Comparison of ENCODE assay signal across 12 cellular contexts in the genomic region with DNA sequence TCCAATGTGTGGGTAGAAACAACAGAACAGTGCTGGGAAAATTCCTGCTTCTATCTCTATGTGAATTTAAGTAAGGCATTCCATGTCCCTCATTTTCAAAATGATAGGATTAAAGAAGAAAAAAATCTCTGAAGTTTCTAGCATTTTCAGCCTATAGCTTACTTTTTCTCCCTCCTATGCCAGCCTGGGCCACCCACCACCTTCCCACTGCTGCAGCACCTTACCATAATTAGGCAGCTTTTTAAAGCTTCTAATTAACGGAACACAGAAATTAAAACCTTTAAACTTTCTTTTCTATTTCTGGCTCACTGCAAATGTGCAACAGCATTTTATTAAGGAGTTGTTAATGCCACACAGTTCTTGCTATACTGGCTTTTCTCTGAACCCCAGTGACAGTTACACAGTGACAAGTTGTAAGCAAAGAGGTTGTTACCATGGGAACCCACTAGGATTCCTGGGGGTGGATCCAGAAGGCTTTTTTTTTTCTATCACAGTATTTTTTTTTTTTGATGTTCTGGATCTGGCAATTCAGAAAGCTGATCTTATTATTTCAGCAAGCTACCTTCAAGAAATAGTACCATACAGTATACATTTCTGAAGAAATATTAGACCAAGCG. TPM values are rescaled to one million over a fixed set of nuclear protein-coding genes. Genes with fewer than 3 reads are reported as not detected.
DNase-seq lines count a peak whose midpoint lies in the region; ATAC-seq and TF ChIP-seq lines count a peak whose summit lies in the region.
"Had no signal": no experiment of that assay in that cellular context is flagged by ENCODE, and none has a peak within 500 bp of the region (broad histone marks: within the 10 kb centered on the region; RNA-seq: fewer than 3 reads in every experiment).

No MANE protein-coding gene starts in this region.

- peak overlapping the region; percentile 35 for H3K27ac Mint-ChIP-seq in activated naive CD4-positive, alpha-beta T cell treated with anti-CD3 and anti-CD28 coated beads, Interleukin-2, amount 50 U/mL, for 24 hours
- no peak overlapping the region for H3K27ac Mint-ChIP-seq in activated naive CD4-positive, alpha-beta T cell treated with anti-CD3 and anti-CD28 coated beads for 36 hours

- peaks cover 47% of the 10 kb centered on the region for H3K4me1 Mint-ChIP-seq in activated naive CD4-positive, alpha-beta T cell treated with anti-CD3 and anti-CD28 coated beads, Interleukin-2, amount 50 U/mL, for 24 hours
- peaks cover 49% of the 10 kb centered on the region for H3K4me1 Mint-ChIP-seq in activated naive CD4-positive, alpha-beta T cell treated with anti-CD3 and anti-CD28 coated beads for 36 hours (ENCODE audit: low read depth)

- no peaks in the 10 kb centered on the region for H3K9me3 Mint-ChIP-seq in activated naive CD4-positive, alpha-beta T cell treated with anti-CD3 and anti-CD28 coated beads, Interleukin-2, amount 50 U/mL, for 24 hours
- no peaks in the 10 kb centered on the region for H3K9me3 Mint-ChIP-seq in activated naive CD4-positive, alpha-beta T cell treated with anti-CD3 and anti-CD28 coated beads for 36 hours

- ATAC-seq in lower lobe of right lung, result peak; percentile 49 to 56
- no peak for ATAC-seq in HG02588 (IDR thresholded peaks at IDR 0.05; ENCODE audit: unreplicated experiment)

- H3K36me3 Mint-ChIP-seq in activated naive CD4-positive, alpha-beta T cell treated with anti-CD3 and anti-CD28 coated beads, Interleukin-2, amount 50 U/mL, for 24 hours, result peaks cover 3% of the 10 kb centered on the region
- peaks cover 8% of the 10 kb centered on the region for H3K36me3 Mint-ChIP-seq in activated naive CD4-positive, alpha-beta T cell treated with anti-CD3 and anti-CD28 coated beads for 36 hours (ENCODE audit: low read depth)

- no peak overlapping the region for H3K27ac ChIP-seq in lower lobe of right lung
- H3K27ac ChIP-seq: WERI-Rb-1 had no signal

- peaks cover 55% of the 10 kb centered on the region for H3K4me1 ChIP-seq in lower lobe of right lung

- H3K27me3 ChIP-seq in lower lobe of right lung (ENCODE audit: low read depth), result no peaks in the 10 kb centered on the region

- H3K9me3 ChIP-seq in lower lobe of right lung, result no peaks in the 10 kb centered on the region

- DNase-seq in activated naive CD4-positive, alpha-beta T cell treated with anti-CD3 and anti-CD28 coated beads for 36 hours, result no peak
- DNase-seq in amniotic epithelial cell (ENCODE audit: low read depth) (peak; percentile 42), lower lobe of right lung (no peak), superior temporal gyrus (ENCODE audit: extremely low spot score) (peak; percentile 60), NCI-H187 (lab: John Stamatoyannopoulos, UW) (no peak), UCSD-AML1 (lab: John Stamatoyannopoulos, UW; ENCODE audit: unreplicated experiment) (no peak)
- DNase-seq: KBM-7; NCI-H2171; stimulated activated CD4-positive, alpha-beta T cell treated with anti-CD3 and anti-CD28 coated beads, Interleukin-12 subunit alpha, Interleukin-12 subunit beta, amount 100 ng/mL, for 4 hours; WERI-Rb-1 had no signal

- H3K36me3 ChIP-seq in lower lobe of right lung, result peaks cover 12% of the 10 kb centered on the region

- intact Hi-C loops in activated naive CD4-positive, alpha-beta T cell treated with anti-CD3 and anti-CD28 coated beads for 36 hours (cut with micrococcal nuclease), result no loop called here
- intact Hi-C loops in lower lobe of right lung (cut with DNase I), result loop anchor here (10.0 kb wide), 1 partner anchor 58 kb away; no protein-coding TSS in a partner anchor

- no peak overlapping the region for H3K4me3 ChIP-seq in lower lobe of right lung

- no peak for TF ChIP-seq CTCF in lower lobe of right lung (IDR thresholded peaks at IDR 0.05)

- H3K4me3 Mint-ChIP-seq in activated naive CD4-positive, alpha-beta T cell treated with anti-CD3 and anti-CD28 coated beads, Interleukin-2, amount 50 U/mL, for 24 hours, result no peak overlapping the region
- no peak overlapping the region for H3K4me3 Mint-ChIP-seq in activated naive CD4-positive, alpha-beta T cell treated with anti-CD3 and anti-CD28 coated beads for 36 hours

- no peaks in the 10 kb centered on the region for H3K27me3 Mint-ChIP-seq in activated naive CD4-positive, alpha-beta T cell treated with anti-CD3 and anti-CD28 coated beads, Interleukin-2, amount 50 U/mL, for 24 hours
- H3K27me3 Mint-ChIP-seq in activated naive CD4-positive, alpha-beta T cell treated with anti-CD3 and anti-CD28 coated beads for 36 hours (ENCODE audit: low read depth), result no peaks in the 10 kb centered on the region

- CTCF ChIA-PET in activated naive CD4-positive, alpha-beta T cell treated with anti-CD3 and anti-CD28 coated beads for 36 hours (lab: Charles Lee), result no interaction called here

RNA-seq across cellular contexts. Expression of a gene that starts 20.2 kb away (rescaled TPM):
- total RNA-seq in activated naive CD4-positive, alpha-beta T cell treated with anti-CD3 and anti-CD28 coated beads for 36 hours, result 100 to 1,000 TPM; 104 to 105 TPM
- 105 TPM for total RNA-seq in lower lobe of right lung

RNA-seq across cellular contexts. Expression of a gene that starts 32.7 kb away (rescaled TPM):
- 10 to 100 TPM; 46.9 to 49.2 TPM for total RNA-seq in activated naive CD4-positive, alpha-beta T cell treated with anti-CD3 and anti-CD28 coated beads for 36 hours
- total RNA-seq in lower lobe of right lung, result 78.1 TPM

RNA-seq across cellular contexts. Expression of a gene that starts 46.1 kb away (rescaled TPM):
- 10 to 100 TPM; 13.8 to 15.4 TPM for total RNA-seq in activated naive CD4-positive, alpha-beta T cell treated with anti-CD3 and anti-CD28 coated beads for 36 hours
- total RNA-seq in lower lobe of right lung, result 13.4 TPM

RNA-seq across cellular contexts. Expression of a gene that starts 46.2 kb away (rescaled TPM):
- total RNA-seq in activated naive CD4-positive, alpha-beta T cell treated with anti-CD3 and anti-CD28 coated beads for 36 hours, result 100 to 1,000 TPM; 123 to 124 TPM
- total RNA-seq in lower lobe of right lung, result 79.0 TPM

RNA-seq across cellular contexts. Expression of a gene that starts 53.8 kb away (rescaled TPM):
- total RNA-seq in activated naive CD4-positive, alpha-beta T cell treated with anti-CD3 and anti-CD28 coated beads for 36 hours, result not detected
- total RNA-seq in lower lobe of right lung, result 0.53 TPM

Comparison
In these comparisons a context has a peak if more than half of its experiments do, and no peak if none do; other contexts are left out.
1. DNase-seq: peak in amniotic epithelial cell (single experiment) and superior temporal gyrus (single experiment); none in activated naive CD4-positive, alpha-beta T cell treated with anti-CD3 and anti-CD28 coated beads for 36 hours (single experiment), lower lobe of right lung (single experiment), NCI-H187 (0 of 2) and UCSD-AML1 (single experiment).